In the genomic region with DNA sequence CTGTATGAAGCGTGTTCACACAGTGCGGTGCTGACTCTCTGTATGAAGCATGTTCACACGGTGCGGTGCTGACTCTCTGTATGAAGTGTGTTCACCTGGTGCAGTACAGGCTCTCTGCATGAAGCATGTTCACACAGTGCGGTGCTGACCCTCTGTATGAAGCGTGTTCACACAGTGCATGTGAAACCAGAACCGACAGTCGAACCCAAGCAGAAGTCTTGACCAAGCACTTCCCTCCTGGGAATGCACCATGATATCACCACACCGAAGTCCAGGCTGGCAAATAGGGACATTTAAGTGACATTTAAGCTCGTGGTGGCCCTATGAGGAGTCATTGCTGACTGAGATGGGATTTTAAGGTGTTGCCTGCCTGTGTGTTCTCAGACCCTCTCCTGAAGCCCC, we compare ENCODE assay signal across 14 cellular contexts. TPM values are rescaled to one million over a fixed set of nuclear protein-coding genes. Genes with fewer than 3 reads are reported as not detected.
DNase-seq lines count a peak whose midpoint lies in the region; ATAC-seq, FAIRE-seq and TF ChIP-seq lines count a peak whose summit lies in the region.
"Had no signal": no experiment of that assay in that cellular context is flagged by ENCODE, and none has a peak within 500 bp of the region (broad histone marks: within the 10 kb centered on the region; RNA-seq: fewer than 3 reads in every experiment).

No MANE protein-coding gene starts in this region.

- SMC1A ChIA-PET in GM12878 (lab: Charles Lee; ENCODE audit: uncharacterized antibody, unreplicated experiment): interaction anchor here (4.1 to 4.2 kb wide), 3 partner anchors 13 to 58 kb away, joined by 20 to 47 read pairs (median 41); no protein-coding TSS in a partner anchor

- 98% methylated on average over 6 of the region's 10 CpGs; no CpG with 5 or more reads in 1 of the 2 experiments for WGBS in IMR-90 (ENCODE audit: extremely low coverage in 2 of 2, insufficient read length in 1 of 2), 2 experiments
- WGBS in GM12878 (ENCODE audit: insufficient coverage, insufficient replicate concordance, low lambda C conversion rate, missing lambda C conversion rate): 67% methylated on average over 10 of the region's 10 CpGs
- WGBS in neuronal stem cell (ENCODE audit: extremely low coverage in 2 of 2, insufficient read length in 2 of 2, insufficient replicate concordance in 1 of 2), 2 donors: no CpG with 5 or more reads among the region's 10 CpGs

- peak overlapping the region; percentile 11; the same call in 1 of the 2 replicates for H3K23ac ChIP-seq in IMR-90 (ENCODE audit: low read depth, low read length)
- H3K23ac ChIP-seq in neuronal stem cell (ENCODE audit: low read depth, low read length, poor library complexity): no peak overlapping the region

- POLR2A ChIA-PET in CD8-positive, alpha-beta T cell (lab: Charles Lee): no interaction called here
- POLR2A ChIA-PET in IMR-90 (lab: Charles Lee; ENCODE audit: unreplicated experiment): no interaction called here
- POLR2A ChIA-PET in GM12878 (lab: Charles Lee): interaction anchor here (2.1 to 6.9 kb wide), 2 partner anchors 10 to 16 kb away, joined by 10 to 108 read pairs; no protein-coding TSS in a partner anchor
- POLR2A ChIA-PET in GM10248 (lab: Yijun Ruan, JAX): no interaction called here

- H3K27ac ChIP-seq in CD8-positive, alpha-beta T cell (ENCODE audit: low read depth, low read length): no peak overlapping the region
- peak overlapping the region; percentile 97 for H3K27ac ChIP-seq in IMR-90 (ENCODE audit: insufficient read depth, low read length)
- no peak overlapping the region for H3K27ac ChIP-seq in GM12878 (ENCODE audit: control insufficient read depth, insufficient read depth)
- H3K27ac ChIP-seq in neuronal stem cell (replicated peaks; ENCODE audit: low read length): no peak overlapping the region
- no peak overlapping the region for H3K27ac ChIP-seq in left ventricle myocardium inferior (replicated peaks)
- H3K27ac ChIP-seq: cardiac muscle cell had no signal

- peak overlapping the region; percentile 88 for H3K14ac ChIP-seq in IMR-90 (replicated peaks; ENCODE audit: low read depth, low read length)
- H3K14ac ChIP-seq in neuronal stem cell (ENCODE audit: low read length): peak overlapping the region; percentile 91

- H3K9me3 ChIP-seq in CD8-positive, alpha-beta T cell (ENCODE audit: low read length): no peaks in the 10 kb centered on the region
- H3K9me3 ChIP-seq in IMR-90 (ENCODE audit: control insufficient read depth, insufficient read depth, low read length): no peaks in the 10 kb centered on the region
- peaks cover 2% of the 10 kb centered on the region; the same call in 1 of the 3 replicates for H3K9me3 ChIP-seq in GM12878 (replicated peaks; ENCODE audit: control insufficient read depth, insufficient read depth, low read length)
- no peaks in the 10 kb centered on the region for H3K9me3 ChIP-seq in neuronal stem cell (replicated peaks in 1 of 2; ENCODE audit: control insufficient read depth in 2 of 2, insufficient read depth in 1 of 2, low read depth in 1 of 2, low read length in 2 of 2)
- H3K9me3 ChIP-seq in left ventricle myocardium inferior (replicated peaks): no peaks in the 10 kb centered on the region
- H3K9me3 ChIP-seq: esophagus squamous epithelium, thoracic aorta had no signal

- H3K4me1 ChIP-seq in CD8-positive, alpha-beta T cell (ENCODE audit: insufficient read depth, low read length): peaks cover 59% of the 10 kb centered on the region
- H3K4me1 ChIP-seq in IMR-90 (ENCODE audit: control insufficient read depth, insufficient read depth, low read length) (peaks cover 27% of the 10 kb centered on the region), GM12878 (ENCODE audit: control insufficient read depth, insufficient read depth, low read length) (peaks cover 49% of the 10 kb centered on the region), neuronal stem cell (ENCODE audit: control insufficient read depth in 2 of 2, insufficient read depth in 1 of 2, low read depth in 1 of 2, low read length in 2 of 2) (peaks cover 22% of the 10 kb centered on the region in 2 donors), left ventricle myocardium inferior (peaks cover 52% of the 10 kb centered on the region)

- H2AFZ ChIP-seq in IMR-90 (replicated peaks; ENCODE audit: low read length, poor library complexity) (no peak overlapping the region), GM12878 (ENCODE audit: control insufficient read depth, low read depth, low read length) (no peak overlapping the region), neuronal stem cell (ENCODE audit: low read length) (no peak overlapping the region)

- peak overlapping the region; percentile 51 for H4K5ac ChIP-seq in IMR-90 (ENCODE audit: low read depth, low read length)

- no peak overlapping the region for H3K56ac ChIP-seq in IMR-90 (ENCODE audit: extremely low read depth, insufficient read depth, low read length)

- no peak overlapping the region for H3K4me3 ChIP-seq in CD8-positive, alpha-beta T cell (ENCODE audit: low read depth, low read length)
- H3K4me3 ChIP-seq in IMR-90 (ENCODE audit: insufficient read depth, low read depth, low read length) (no peak overlapping the region), GM12878 (no peak overlapping the region), neuronal stem cell (ENCODE audit: low read length in 2 of 2) (no peak overlapping the region), left ventricle myocardium inferior (no peak overlapping the region)
- H3K4me3 ChIP-seq: cardiac muscle cell had no signal

- H3K27me3 Mint-ChIP-seq in CD8-positive, alpha-beta T cell (ENCODE audit: low read depth): no peaks in the 10 kb centered on the region

- H3K18ac ChIP-seq in IMR-90 (ENCODE audit: low read depth, low read length) (peak overlapping the region; percentile 31; the same call in 1 of the 2 replicates), neuronal stem cell (ENCODE audit: low read length) (peak overlapping the region; percentile 35)

- H2BK12ac ChIP-seq in neuronal stem cell (ENCODE audit: low read length): peak overlapping the region; percentile 2

- H3K4ac ChIP-seq in IMR-90 (ENCODE audit: low read depth, low read length) (peak overlapping the region; percentile 96), neuronal stem cell (ENCODE audit: low read length) (no peak overlapping the region)

- RAD21 ChIA-PET in GM12878 (lab: Charles Lee; ENCODE audit: unreplicated experiment): interaction anchor here (1.9 to 6.6 kb wide), 4 partner anchors 10 to 46 kb away, joined by 7 to 92 read pairs (median 24); no protein-coding TSS in a partner anchor

- no TSS peak for BruUV-seq in IMR-90 (replicated peaks; lab: Mats Ljungman, UMichigan)
- no TSS peak for BruUV-seq in GM12878 (replicated peaks; lab: Mats Ljungman, UMichigan)

- H3K4me1 Mint-ChIP-seq in CD8-positive, alpha-beta T cell (ENCODE audit: low read depth): peaks cover 67% of the 10 kb centered on the region

- H3K9ac ChIP-seq in IMR-90 (ENCODE audit: low read depth, low read length) (no peak overlapping the region), GM12878 (ENCODE audit: control insufficient read depth, insufficient read depth, low read length) (no peak overlapping the region), neuronal stem cell (ENCODE audit: low read depth, low read length, poor library complexity) (no peak overlapping the region)

- H2BK5ac ChIP-seq in IMR-90 (ENCODE audit: low read depth, low read length, poor library complexity, severe bottlenecking) (peak overlapping the region; percentile 98), neuronal stem cell (ENCODE audit: low read length) (no peak overlapping the region)

- FAIRE-seq in GM12878 (lab: Jason Lieb, UNC): no peak
- FAIRE-seq: GM19239 had no signal

- H3K27me3 ChIP-seq in CD8-positive, alpha-beta T cell (ENCODE audit: insufficient read depth, low read length): no peaks in the 10 kb centered on the region
- H3K27me3 ChIP-seq in IMR-90 (ENCODE audit: control insufficient read depth, insufficient read depth, low read length): no peaks in the 10 kb centered on the region
- no peaks in the 10 kb centered on the region for H3K27me3 ChIP-seq in GM12878 (replicated peaks in 1 of 2; ENCODE audit: control insufficient read depth in 2 of 2, insufficient read depth in 2 of 2, low read length in 1 of 2)
- H3K27me3 ChIP-seq in neuronal stem cell (ENCODE audit: control insufficient read depth in 3 of 3, insufficient read depth in 3 of 3, low read depth in 1 of 3, low read length in 3 of 3): no peaks in the 10 kb centered on the region
- no peaks in the 10 kb centered on the region for H3K27me3 ChIP-seq in left ventricle myocardium inferior (ENCODE audit: low read depth)
- H3K27me3 ChIP-seq: cardiac muscle cell, esophagus squamous epithelium had no signal

- CTCF ChIA-PET in CD8-positive, alpha-beta T cell (lab: Charles Lee): interaction anchor here (1.5 to 2.1 kb wide), 3 partner anchors 16 to 134 kb away, joined by 4 to 6 read pairs (median 5); no protein-coding TSS in a partner anchor
- CTCF ChIA-PET in IMR-90 (lab: Yijun Ruan, JAX) (no interaction called here), GM12878 (lab: Yijun Ruan, JAX) (interaction anchor here (2.7 to 6.8 kb wide), 4 partner anchors 14 to 59 kb away, joined by 10 to 55 read pairs (median 20); no protein-coding TSS in a partner anchor), GM10248 (lab: Yijun Ruan, JAX) (interaction anchor here (1.1 kb wide), 1 partner anchor 11 kb away, joined by 3 read pairs; a partner anchor contains a TSS)

- intact Hi-C loops in CD8-positive, alpha-beta T cell (cut with DNase I, micrococcal nuclease): no loop called here
- intact Hi-C loops in IMR-90 (cut with micrococcal nuclease) (no loop called here), GM12878 (cut with micrococcal nuclease; ENCODE audit: unreplicated experiment) (no loop called here), left ventricle myocardium inferior (cut with micrococcal nuclease) (no loop called here)

- TF ChIP-seq POLR2A in IMR-90 (IDR thresholded peaks at IDR 0.05; ENCODE audit: low read depth, low read length) (no peak), GM12878 (IDR thresholded peaks at IDR 0.05; ENCODE audit: low read depth, low read length) (no peak)

- H3K36me3 ChIP-seq in CD8-positive, alpha-beta T cell (ENCODE audit: insufficient read depth, low read length): no peaks in the 10 kb centered on the region
- H3K36me3 ChIP-seq in IMR-90 (ENCODE audit: control insufficient read depth, insufficient read depth, low read length) (no peaks in the 10 kb centered on the region), GM12878 (ENCODE audit: control insufficient read depth in 2 of 2, insufficient read depth in 2 of 2, low read length in 1 of 2) (no peaks in the 10 kb centered on the region), neuronal stem cell (replicated peaks in 1 of 2; ENCODE audit: control insufficient read depth in 2 of 2, insufficient read depth in 2 of 2, low read length in 2 of 2) (no peaks in the 10 kb centered on the region), left ventricle myocardium inferior (no peaks in the 10 kb centered on the region)
- H3K36me3 ChIP-seq: cardiac muscle cell, esophagus squamous epithelium, thoracic aorta had no signal

- H2AK5ac ChIP-seq in IMR-90 (ENCODE audit: low read depth, low read length) (peak overlapping the region; percentile 92), neuronal stem cell (ENCODE audit: low read depth, low read length) (peak overlapping the region; percentile 7)

- H3K9me3 Mint-ChIP-seq in CD8-positive, alpha-beta T cell: no peaks in the 10 kb centered on the region

- H2BK15ac ChIP-seq in IMR-90 (ENCODE audit: low read depth, low read length) (peak overlapping the region; percentile 94), neuronal stem cell (ENCODE audit: low read length) (no peak overlapping the region)

- H4K20me1 ChIP-seq in IMR-90 (ENCODE audit: insufficient read depth, low read length) (no peaks in the 10 kb centered on the region), GM12878 (ENCODE audit: control insufficient read depth, insufficient read depth) (no peaks in the 10 kb centered on the region)

- H3K9me1 ChIP-seq in IMR-90 (ENCODE audit: insufficient read depth, low read length): peaks cover 37% of the 10 kb centered on the region

- H3K36me3 Mint-ChIP-seq in CD8-positive, alpha-beta T cell: no peaks in the 10 kb centered on the region

- no peak for TF ChIP-seq RAD21 in IMR-90 (IDR thresholded peaks at IDR 0.05; ENCODE audit: low read length)
- TF ChIP-seq RAD21 in GM12878 (IDR thresholded peaks at IDR 0.05; ENCODE audit: insufficient read depth, low read depth, low read length): no peak

- H3K4me3 Mint-ChIP-seq in CD8-positive, alpha-beta T cell: no peak overlapping the region

- DNase-seq in CD8-positive, alpha-beta T cell: no peak
- DNase-seq in IMR-90 (no peak), GM12878 (ENCODE audit: low read depth, low spot score) (no peak), neuronal stem cell (ENCODE audit: low spot score) (no peak), left ventricle myocardium inferior (no peak), GM10248 (ENCODE audit: extremely low spot score) (no peak)
- DNase-seq: esophagus squamous epithelium, NCI-H226, retina had no signal

- H2BK120ac ChIP-seq in IMR-90 (ENCODE audit: low read depth, low read length) (peak overlapping the region; percentile 98), neuronal stem cell (ENCODE audit: low read depth, low read length) (no peak overlapping the region)

- H3K4me2 ChIP-seq in IMR-90 (ENCODE audit: low read depth, low read length): no peak overlapping the region
- H3K4me2 ChIP-seq in GM12878 (ENCODE audit: control insufficient read depth, insufficient read depth): no peak overlapping the region
- H3K4me2 ChIP-seq in neuronal stem cell (ENCODE audit: insufficient read depth, low read length, poor library complexity, severe bottlenecking): no peak overlapping the region

- H3K27ac Mint-ChIP-seq in CD8-positive, alpha-beta T cell: peak overlapping the region; percentile 74

- H2BK20ac ChIP-seq in IMR-90 (ENCODE audit: low read depth, low read length): peak overlapping the region; percentile 93

- no peak overlapping the region for H2AK9ac ChIP-seq in IMR-90 (replicated peaks; ENCODE audit: low read depth, low read length, poor library complexity)

- dilution Hi-C loops in IMR-90 (cut with HindIII; ENCODE audit: low sequenced_read_pairs, unreplicated experiment): no loop called here

- peak overlapping the region; percentile 95 for H4K91ac ChIP-seq in IMR-90 (ENCODE audit: insufficient read depth, low read depth, low read length)
- no peak overlapping the region for H4K91ac ChIP-seq in neuronal stem cell (ENCODE audit: low read depth, low read length, poor library complexity)

- no peak for TF ChIP-seq CTCF in CD8-positive, alpha-beta T cell (IDR thresholded peaks at IDR 0.05)
- TF ChIP-seq CTCF in IMR-90 (conservative IDR thresholded peaks at IDR 0.05; ENCODE audit: low read depth, low read length): no peak
- no peak for TF ChIP-seq CTCF in GM12878 (IDR thresholded peaks at IDR 0.05 in 2 of 3, conservative IDR thresholded peaks at IDR 0.05 in 1 of 3; ENCODE audit: control insufficient read depth in 2 of 3, extremely low read depth in 1 of 3, insufficient read depth in 1 of 3, low read depth in 3 of 3, low read length in 3 of 3)
- TF ChIP-seq CTCF in left ventricle myocardium inferior (IDR thresholded peaks at IDR 0.05; ENCODE audit: borderline replicate concordance): no peak
- no peak for TF ChIP-seq CTCF in GM10248 (IDR thresholded peaks at IDR 0.05; ENCODE audit: control extremely low read depth, extremely low read depth, low read depth, missing control alignments)

- ATAC-seq in CD8-positive, alpha-beta T cell: no peak
- no peak for ATAC-seq in IMR-90 (ENCODE audit: low read depth)
- no peak for ATAC-seq in GM12878
- no peak for ATAC-seq in GM21786 (IDR thresholded peaks at IDR 0.05; ENCODE audit: unreplicated experiment)
- ATAC-seq in GM18502 (IDR thresholded peaks at IDR 0.05; ENCODE audit: poor library complexity, unreplicated experiment): no peak

- in situ Hi-C loops in IMR-90 (cut with MboI; ENCODE audit: low sequenced_read_pairs) (no loop called here), GM12878 (cut with MboI) (no loop called here)

- H4K8ac ChIP-seq in IMR-90 (ENCODE audit: low read depth in 2 of 2, low read length in 2 of 2) (peak overlapping the region; percentile 15 to 97), neuronal stem cell (ENCODE audit: low read depth, low read length) (no peak overlapping the region)

- H3K79me1 ChIP-seq in IMR-90 (ENCODE audit: low read depth in 1 of 2, low read length in 2 of 2) (peaks cover 0 to 27% of the 10 kb centered on the region in 2 experiments; a peak in 2 of 4 replicates), neuronal stem cell (ENCODE audit: low read depth, low read length) (no peaks in the 10 kb centered on the region)

- no peaks in the 10 kb centered on the region for H3K79me2 ChIP-seq in GM12878 (ENCODE audit: control insufficient read depth, insufficient read depth, low read length)

- no peak for TF ChIP-seq EP300 in GM12878 (IDR thresholded peaks at IDR 0.05; ENCODE audit: borderline replicate concordance in 1 of 2, control insufficient read depth in 1 of 2, low read depth in 2 of 2, low read length in 2 of 2)

RNA-seq across cellular contexts. Expression of a gene that starts 11.3 kb away (rescaled TPM):
- 10 to 100 TPM; 48.8 to 50.7 TPM for total RNA-seq in CD8-positive, alpha-beta T cell
- total RNA-seq in IMR-90 (2012; rRNA removed) (6.1 TPM in 2 replicates), GM12878 (2014; rRNA removed) (0.45 and 0.65 TPM in 2 replicates), GM12878 (2014; rRNA removed; fragmentation: Illumina TruSeq; extraction: Trizol) (0.67 and 0.88 TPM in 2 replicates), GM12878 (2021) (1.6 TPM in 2 replicates), left ventricle myocardium inferior (23.4 TPM)
- polyA plus RNA-seq in IMR-90 (2012; rRNA removed) (7.0 and 9.1 TPM in 2 replicates), GM12878 (2011; rRNA removed) (2.4 and 3.5 TPM in 2 replicates), GM12878 (2014; fragmentation: Illumina TruSeq; extraction: Trizol) (1.1 and 3.2 TPM in 2 replicates), GM12878 (2014; fragmentation: Nextera tagmentation; extraction: Ambion mirVana) (1 to 10 TPM in 1 of 2 experiments, under 1 TPM in 1; 0.82 to 1.8 TPM), GM12878 (2014; rRNA removed) (0.71 and 0.85 TPM in 2 replicates), GM12878 (2016; fragmentation: Nextera tagmentation; extraction: Ambion mirVana) (under 1 TPM; 0.67 to 0.72 TPM)
- polyA plus RNA-seq in IMR-90 (2012; cell fraction: cytosol; rRNA removed): 2.8 and 2.9 TPM in 2 replicates
- 1.4 and 6.8 TPM in 2 replicates for polyA plus RNA-seq in IMR-90 (2012; cell fraction: nucleus; rRNA removed; ENCODE audit: low replicate concordance)
- total RNA-seq in GM12878 (2013; cell fraction: nucleolus; rRNA removed): 0.67 and 1.0 TPM in 2 replicates
- polyA plus RNA-seq in GM12878 (2011; ENCODE audit: low read depth): 0.76 TPM
- polyA plus RNA-seq in GM12878 (2011; cell fraction: cytosol; rRNA removed): 0.88 and 0.99 TPM in 2 replicates
- polyA plus RNA-seq in GM12878 (2011; cell fraction: nucleus; rRNA removed): 0.90 and 1.3 TPM in 2 replicates
- 1.3 and 2.3 TPM in 2 replicates for polyA plus RNA-seq in GM12878 (2012)
- 1.1 and 1.8 TPM in 2 replicates for polyA minus RNA-seq in GM12878 (2011; rRNA and poly(A)+ RNA removed)
- polyA minus RNA-seq in GM12878 (2011; cell fraction: cytosol; rRNA and poly(A)+ RNA removed): 1.2 and 1.6 TPM in 2 replicates
- 0.85 and 1.1 TPM in 2 replicates for polyA minus RNA-seq in GM12878 (2011; cell fraction: nucleus; rRNA and poly(A)+ RNA removed)
- polyA plus RNA-seq in neuronal stem cell (2013, experiment 1 of 2): 13.3 TPM
- polyA plus RNA-seq in neuronal stem cell (2013, experiment 2 of 2): 14.7 TPM

RNA-seq across cellular contexts. Expression of a gene that starts 50.2 kb away (rescaled TPM):
- total RNA-seq in CD8-positive, alpha-beta T cell: 10 to 100 TPM; 36.0 to 39.1 TPM
- total RNA-seq in IMR-90 (2012; rRNA removed): 2.3 and 2.5 TPM in 2 replicates
- 2.2 and 2.3 TPM in 2 replicates for polyA plus RNA-seq in IMR-90 (2012; rRNA removed)
- polyA plus RNA-seq in IMR-90 (2012; cell fraction: cytosol; rRNA removed): 1.1 and 1.5 TPM in 2 replicates
- 1.1 and 3.5 TPM in 2 replicates for polyA plus RNA-seq in IMR-90 (2012; cell fraction: nucleus; rRNA removed; ENCODE audit: low replicate concordance)
- total RNA-seq in GM12878 (2013; cell fraction: nucleolus; rRNA removed): 63.2 and 66.0 TPM in 2 replicates
- 4.7 and 5.6 TPM in 2 replicates for total RNA-seq in GM12878 (2014; rRNA removed)
- 5.4 and 5.5 TPM in 2 replicates for total RNA-seq in GM12878 (2014; rRNA removed; fragmentation: Illumina TruSeq; extraction: Trizol)
- 5.8 and 6.1 TPM in 2 replicates for total RNA-seq in GM12878 (2021)
- 7.8 TPM for polyA plus RNA-seq in GM12878 (2011; ENCODE audit: low read depth)
- 133 and 141 TPM in 2 replicates for polyA plus RNA-seq in GM12878 (2011; rRNA removed)
- 94.6 and 110 TPM in 2 replicates for polyA plus RNA-seq in GM12878 (2011; cell fraction: cytosol; rRNA removed)
- polyA plus RNA-seq in GM12878 (2011; cell fraction: nucleus; rRNA removed): 35.5 and 39.0 TPM in 2 replicates
- polyA plus RNA-seq in GM12878 (2012): 11.4 and 20.4 TPM in 2 replicates
- polyA plus RNA-seq in GM12878 (2014; fragmentation: Illumina TruSeq; extraction: Trizol): 6.7 and 7.3 TPM in 2 replicates
- polyA plus RNA-seq in GM12878 (2014; fragmentation: Nextera tagmentation; extraction: Ambion mirVana): 1 to 10 TPM; 2.0 to 3.7 TPM
- 3.8 and 5.9 TPM in 2 replicates for polyA plus RNA-seq in GM12878 (2014; rRNA removed)
- polyA plus RNA-seq in GM12878 (2016; fragmentation: Nextera tagmentation; extraction: Ambion mirVana): 1 to 10 TPM; 4.1 to 4.2 TPM
- 135 and 152 TPM in 2 replicates for polyA minus RNA-seq in GM12878 (2011; rRNA and poly(A)+ RNA removed)
- 57.1 and 64.0 TPM in 2 replicates for polyA minus RNA-seq in GM12878 (2011; cell fraction: cytosol; rRNA and poly(A)+ RNA removed)
- polyA minus RNA-seq in GM12878 (2011; cell fraction: nucleus; rRNA and poly(A)+ RNA removed): 21.2 and 30.0 TPM in 2 replicates
- polyA plus RNA-seq in neuronal stem cell (2013, experiment 1 of 2): 0.96 TPM
- 1.1 TPM for polyA plus RNA-seq in neuronal stem cell (2013, experiment 2 of 2)
- 3.5 TPM for total RNA-seq in left ventricle myocardium inferior
